Comparison of ENCODE assay signal across 20 cellular contexts in the genomic region with DNA sequence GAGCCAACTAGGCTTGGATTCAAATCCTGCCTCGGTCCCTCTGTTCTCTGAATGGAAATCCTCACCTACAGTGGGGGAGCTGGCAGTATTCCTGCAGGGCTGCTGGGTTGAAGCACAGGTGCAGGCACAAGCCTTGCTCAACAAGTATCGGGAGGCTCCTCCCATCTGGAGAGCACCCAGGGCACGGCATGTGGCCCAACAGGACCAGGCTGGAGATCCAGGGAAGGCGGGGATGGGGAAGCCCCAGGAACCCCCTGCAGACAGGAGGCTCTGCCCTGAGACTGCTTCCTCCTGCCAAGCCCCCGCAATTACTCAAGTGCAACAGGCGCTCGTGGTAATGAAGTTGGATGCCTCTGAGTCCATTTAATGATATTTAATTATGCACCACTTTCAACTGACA.
"Had no signal": no experiment of that assay in that cellular context is flagged by ENCODE, and none has a peak within 500 bp of the region (broad histone marks: within the 10 kb centered on the region; RNA-seq: fewer than 3 reads in every experiment).

No MANE protein-coding gene starts in this region.

- DNase-seq: activated CD4-positive, alpha-beta memory T cell treated with anti-CD3 and anti-CD28 coated beads, Interleukin-2, amount 10 ng/mL, durations not matched to agents 7 days and 5 days; activated CD4-positive, alpha-beta T cell treated with anti-CD3 and anti-CD28 coated beads, Interleukin-2, amount 10 ng/mL, durations not matched to agents 24 days and 14 days; activated effector memory CD4-positive, alpha-beta T cell treated with Interleukin-2 at 50 U/mL for 16 hours; activated naive CD4-positive, alpha-beta T cell treated with anti-CD3 and anti-CD28 coated beads for 36 hours; activated naive CD8-positive, alpha-beta T cell treated with anti-CD3 and anti-CD28 coated beads, Interleukin-2, amount 10 ng/mL, durations not matched to agents 7 days and 5 days; activated T-cell treated with anti-CD3 and anti-CD28 coated beads, Interleukin-2, amount 50 U/mL, for 72 hours; amniotic stem cell; cortex of kidney; heart left ventricle; islet precursor cell; left cardiac atrium; midbrain; natural killer cell; pancreas; psoas muscle; right cardiac atrium; stimulated activated CD4-positive, alpha-beta T cell treated with anti-CD3 and anti-CD28 coated beads, Interleukin-4, amount 100 ng/mL, for 4 hours; thyroid gland had no signal

- H3K4me3 ChIP-seq: breast epithelium, heart left ventricle, pancreas, psoas muscle, thyroid gland had no signal

- ATAC-seq: activated CD4-positive, CD25-positive, alpha-beta regulatory T cell treated with anti-CD3 and anti-CD28 coated beads, Interleukin-2, amount 50 U/mL, for 24 hours; activated T-cell treated with anti-CD3 and anti-CD28 coated beads, Interleukin-2, amount 50 U/mL, for 72 hours; heart left ventricle; left cardiac atrium; natural killer cell; pancreas; psoas muscle; right cardiac atrium had no signal
